1 cellular context compared by ENCODE assay signal in genomic region chr2:32384529-32384928, GRCh38.
TF ChIP-seq lines count a peak whose summit lies in the region.

No MANE protein-coding gene starts in this region.

TF ChIP-seq in WTC11, 78 proteins besides CTCF, POLR2A, EP300 and RAD21 (continued from another document):
- TF ChIP-seq, protein P1, sequence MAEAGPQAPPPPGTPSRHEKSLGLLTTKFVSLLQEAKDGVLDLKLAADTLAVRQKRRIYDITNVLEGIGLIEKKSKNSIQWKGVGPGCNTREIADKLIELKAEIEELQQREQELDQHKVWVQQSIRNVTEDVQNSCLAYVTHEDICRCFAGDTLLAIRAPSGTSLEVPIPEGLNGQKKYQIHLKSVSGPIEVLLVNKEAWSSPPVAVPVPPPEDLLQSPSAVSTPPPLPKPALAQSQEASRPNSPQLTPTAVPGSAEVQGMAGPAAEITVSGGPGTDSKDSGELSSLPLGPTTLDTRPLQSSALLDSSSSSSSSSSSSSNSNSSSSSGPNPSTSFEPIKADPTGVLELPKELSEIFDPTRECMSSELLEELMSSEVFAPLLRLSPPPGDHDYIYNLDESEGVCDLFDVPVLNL (CRISPR knock-in tag; IDR thresholded peaks at IDR 0.05; ENCODE audit: borderline replicate concordance, low read depth) = no peak
- no peak for TF ChIP-seq ZBTB21 (CRISPR knock-in tag; IDR thresholded peaks at IDR 0.05; ENCODE audit: borderline replicate concordance)
- no peak for TF ChIP-seq ZNF512 (CRISPR knock-in tag; IDR thresholded peaks at IDR 0.05; ENCODE audit: borderline replicate concordance)
- no peak for TF ChIP-seq ZNF263 (CRISPR knock-in tag; IDR thresholded peaks at IDR 0.05; ENCODE audit: low read depth)
- TF ChIP-seq, protein P2, sequence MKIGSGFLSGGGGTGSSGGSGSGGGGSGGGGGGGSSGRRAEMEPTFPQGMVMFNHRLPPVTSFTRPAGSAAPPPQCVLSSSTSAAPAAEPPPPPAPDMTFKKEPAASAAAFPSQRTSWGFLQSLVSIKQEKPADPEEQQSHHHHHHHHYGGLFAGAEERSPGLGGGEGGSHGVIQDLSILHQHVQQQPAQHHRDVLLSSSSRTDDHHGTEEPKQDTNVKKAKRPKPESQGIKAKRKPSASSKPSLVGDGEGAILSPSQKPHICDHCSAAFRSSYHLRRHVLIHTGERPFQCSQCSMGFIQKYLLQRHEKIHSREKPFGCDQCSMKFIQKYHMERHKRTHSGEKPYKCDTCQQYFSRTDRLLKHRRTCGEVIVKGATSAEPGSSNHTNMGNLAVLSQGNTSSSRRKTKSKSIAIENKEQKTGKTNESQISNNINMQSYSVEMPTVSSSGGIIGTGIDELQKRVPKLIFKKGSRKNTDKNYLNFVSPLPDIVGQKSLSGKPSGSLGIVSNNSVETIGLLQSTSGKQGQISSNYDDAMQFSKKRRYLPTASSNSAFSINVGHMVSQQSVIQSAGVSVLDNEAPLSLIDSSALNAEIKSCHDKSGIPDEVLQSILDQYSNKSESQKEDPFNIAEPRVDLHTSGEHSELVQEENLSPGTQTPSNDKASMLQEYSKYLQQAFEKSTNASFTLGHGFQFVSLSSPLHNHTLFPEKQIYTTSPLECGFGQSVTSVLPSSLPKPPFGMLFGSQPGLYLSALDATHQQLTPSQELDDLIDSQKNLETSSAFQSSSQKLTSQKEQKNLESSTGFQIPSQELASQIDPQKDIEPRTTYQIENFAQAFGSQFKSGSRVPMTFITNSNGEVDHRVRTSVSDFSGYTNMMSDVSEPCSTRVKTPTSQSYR (CRISPR knock-in tag; IDR thresholded peaks at IDR 0.05) = no peak
- TF ChIP-seq, protein P3, sequence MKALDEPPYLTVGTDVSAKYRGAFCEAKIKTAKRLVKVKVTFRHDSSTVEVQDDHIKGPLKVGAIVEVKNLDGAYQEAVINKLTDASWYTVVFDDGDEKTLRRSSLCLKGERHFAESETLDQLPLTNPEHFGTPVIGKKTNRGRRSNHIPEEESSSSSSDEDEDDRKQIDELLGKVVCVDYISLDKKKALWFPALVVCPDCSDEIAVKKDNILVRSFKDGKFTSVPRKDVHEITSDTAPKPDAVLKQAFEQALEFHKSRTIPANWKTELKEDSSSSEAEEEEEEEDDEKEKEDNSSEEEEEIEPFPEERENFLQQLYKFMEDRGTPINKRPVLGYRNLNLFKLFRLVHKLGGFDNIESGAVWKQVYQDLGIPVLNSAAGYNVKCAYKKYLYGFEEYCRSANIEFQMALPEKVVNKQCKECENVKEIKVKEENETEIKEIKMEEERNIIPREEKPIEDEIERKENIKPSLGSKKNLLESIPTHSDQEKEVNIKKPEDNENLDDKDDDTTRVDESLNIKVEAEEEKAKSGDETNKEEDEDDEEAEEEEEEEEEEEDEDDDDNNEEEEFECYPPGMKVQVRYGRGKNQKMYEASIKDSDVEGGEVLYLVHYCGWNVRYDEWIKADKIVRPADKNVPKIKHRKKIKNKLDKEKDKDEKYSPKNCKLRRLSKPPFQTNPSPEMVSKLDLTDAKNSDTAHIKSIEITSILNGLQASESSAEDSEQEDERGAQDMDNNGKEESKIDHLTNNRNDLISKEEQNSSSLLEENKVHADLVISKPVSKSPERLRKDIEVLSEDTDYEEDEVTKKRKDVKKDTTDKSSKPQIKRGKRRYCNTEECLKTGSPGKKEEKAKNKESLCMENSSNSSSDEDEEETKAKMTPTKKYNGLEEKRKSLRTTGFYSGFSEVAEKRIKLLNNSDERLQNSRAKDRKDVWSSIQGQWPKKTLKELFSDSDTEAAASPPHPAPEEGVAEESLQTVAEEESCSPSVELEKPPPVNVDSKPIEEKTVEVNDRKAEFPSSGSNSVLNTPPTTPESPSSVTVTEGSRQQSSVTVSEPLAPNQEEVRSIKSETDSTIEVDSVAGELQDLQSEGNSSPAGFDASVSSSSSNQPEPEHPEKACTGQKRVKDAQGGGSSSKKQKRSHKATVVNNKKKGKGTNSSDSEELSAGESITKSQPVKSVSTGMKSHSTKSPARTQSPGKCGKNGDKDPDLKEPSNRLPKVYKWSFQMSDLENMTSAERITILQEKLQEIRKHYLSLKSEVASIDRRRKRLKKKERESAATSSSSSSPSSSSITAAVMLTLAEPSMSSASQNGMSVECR (CRISPR knock-in tag; IDR thresholded peaks at IDR 0.05; ENCODE audit: borderline replicate concordance) = no peak
- no peak for TF ChIP-seq USF1 (CRISPR knock-in tag; IDR thresholded peaks at IDR 0.05)
- no peak for TF ChIP-seq FOXP1 (CRISPR knock-in tag; IDR thresholded peaks at IDR 0.05; ENCODE audit: borderline replicate concordance)
- TF ChIP-seq, protein P4, sequence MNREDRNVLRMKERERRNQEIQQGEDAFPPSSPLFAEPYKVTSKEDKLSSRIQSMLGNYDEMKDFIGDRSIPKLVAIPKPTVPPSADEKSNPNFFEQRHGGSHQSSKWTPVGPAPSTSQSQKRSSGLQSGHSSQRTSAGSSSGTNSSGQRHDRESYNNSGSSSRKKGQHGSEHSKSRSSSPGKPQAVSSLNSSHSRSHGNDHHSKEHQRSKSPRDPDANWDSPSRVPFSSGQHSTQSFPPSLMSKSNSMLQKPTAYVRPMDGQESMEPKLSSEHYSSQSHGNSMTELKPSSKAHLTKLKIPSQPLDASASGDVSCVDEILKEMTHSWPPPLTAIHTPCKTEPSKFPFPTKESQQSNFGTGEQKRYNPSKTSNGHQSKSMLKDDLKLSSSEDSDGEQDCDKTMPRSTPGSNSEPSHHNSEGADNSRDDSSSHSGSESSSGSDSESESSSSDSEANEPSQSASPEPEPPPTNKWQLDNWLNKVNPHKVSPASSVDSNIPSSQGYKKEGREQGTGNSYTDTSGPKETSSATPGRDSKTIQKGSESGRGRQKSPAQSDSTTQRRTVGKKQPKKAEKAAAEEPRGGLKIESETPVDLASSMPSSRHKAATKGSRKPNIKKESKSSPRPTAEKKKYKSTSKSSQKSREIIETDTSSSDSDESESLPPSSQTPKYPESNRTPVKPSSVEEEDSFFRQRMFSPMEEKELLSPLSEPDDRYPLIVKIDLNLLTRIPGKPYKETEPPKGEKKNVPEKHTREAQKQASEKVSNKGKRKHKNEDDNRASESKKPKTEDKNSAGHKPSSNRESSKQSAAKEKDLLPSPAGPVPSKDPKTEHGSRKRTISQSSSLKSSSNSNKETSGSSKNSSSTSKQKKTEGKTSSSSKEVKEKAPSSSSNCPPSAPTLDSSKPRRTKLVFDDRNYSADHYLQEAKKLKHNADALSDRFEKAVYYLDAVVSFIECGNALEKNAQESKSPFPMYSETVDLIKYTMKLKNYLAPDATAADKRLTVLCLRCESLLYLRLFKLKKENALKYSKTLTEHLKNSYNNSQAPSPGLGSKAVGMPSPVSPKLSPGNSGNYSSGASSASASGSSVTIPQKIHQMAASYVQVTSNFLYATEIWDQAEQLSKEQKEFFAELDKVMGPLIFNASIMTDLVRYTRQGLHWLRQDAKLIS (CRISPR knock-in tag; IDR thresholded peaks at IDR 0.05; ENCODE audit: borderline replicate concordance) = no peak
- TF ChIP-seq MXD4 (CRISPR knock-in tag; IDR thresholded peaks at IDR 0.05; ENCODE audit: borderline replicate concordance) = no peak
